ENCODE assay signal across 8 cellular contexts in genomic region chr11:65651589-65652510, GRCh38. TPM values are rescaled to one million over a fixed set of nuclear protein-coding genes. Genes with fewer than 3 reads are reported as not detected.
A peak's percentile ranks its signal among the peaks of the same experiment; 100 is the strongest.
DNase-seq lines count a peak whose midpoint lies in the region; ATAC-seq, FAIRE-seq and TF ChIP-seq lines count a peak whose summit lies in the region.

No MANE protein-coding gene starts in this region.

- H3K36me3 ChIP-seq in keratinocyte (ENCODE audit: control insufficient read depth in 2 of 2, extremely low read depth in 1 of 2, insufficient read depth in 2 of 2, low read length in 2 of 2) (peaks cover 22 to 27% of the 10 kb centered on the region in 2 experiments), stomach (peaks cover 46 to 80% (median 68%) of the 10 kb centered on the region in 4 donors)

- H3K4me1 ChIP-seq in keratinocyte (ENCODE audit: control insufficient read depth, extremely low read depth, insufficient read depth, low read length): peaks cover 33% of the 10 kb centered on the region
- H3K4me1 ChIP-seq in stomach: peaks cover 44 to 91% (median 75%) of the 10 kb centered on the region in 4 donors

- H4K20me1 ChIP-seq in keratinocyte (ENCODE audit: control insufficient read depth, extremely low read depth, insufficient read depth, low read length): no peaks in the 10 kb centered on the region

- DNase-seq in ELR (ENCODE audit: low read depth) (peak; percentile 33), astrocyte of the spinal cord (ENCODE audit: low read depth, low spot score) (peak; percentile 33), keratinocyte (ENCODE audit: low read depth, low spot score) (no peak), stomach (peak; percentile 86), GOT3 (lab: John Stamatoyannopoulos, UW) (no peak), cerebellar cortex (ENCODE audit: low spot score) (no peak)
- no peak for DNase-seq in Jurkat, Clone E6-1 (ENCODE audit: low read depth, low spot score)

- no peak overlapping the region for H2AFZ ChIP-seq in keratinocyte (ENCODE audit: control insufficient read depth, low read length)

- ATAC-seq in HG02884 (IDR thresholded peaks at IDR 0.05; ENCODE audit: unreplicated experiment): no peak

- WGBS in stomach, 5 donors: 9 to 17% (median 15%) methylated on average over 22 to 28 of the region's 28 CpGs

- H3K9me3 ChIP-seq in keratinocyte (ENCODE audit: control insufficient read depth, low read depth, low read length) (no peaks in the 10 kb centered on the region), stomach (no peaks in the 10 kb centered on the region)

- peak overlapping the region; percentile 33 for H3K9ac ChIP-seq in keratinocyte (ENCODE audit: control insufficient read depth, extremely low read depth, insufficient read depth, low read length)

- no peak for TF ChIP-seq EP300 in stomach (IDR thresholded peaks at IDR 0.05)

- TF ChIP-seq POLR2A in stomach (IDR thresholded peaks at IDR 0.05): no peak

- H3K27me3 ChIP-seq in keratinocyte (ENCODE audit: control insufficient read depth, extremely low read depth, insufficient read depth, low read length): no peaks in the 10 kb centered on the region
- no peaks in the 10 kb centered on the region for H3K27me3 ChIP-seq in stomach

- H3K4me2 ChIP-seq in keratinocyte (ENCODE audit: control insufficient read depth, extremely low read depth, insufficient read depth, low read depth, low read length): peak overlapping the region; percentile 73

- in situ Hi-C loops in astrocyte of the spinal cord (cut with HindIII; ENCODE audit: low sequenced_read_pairs): no loop called here

- TF ChIP-seq CTCF in astrocyte of the spinal cord (IDR thresholded peaks at IDR 0.05; ENCODE audit: low read depth, low read length): no peak
- TF ChIP-seq CTCF in keratinocyte (optimal IDR thresholded peaks at IDR 0.05 in 1 of 3, IDR thresholded peaks at IDR 0.05 in 1 of 3, conservative IDR thresholded peaks at IDR 0.05 in 1 of 3; ENCODE audit: extremely low read depth in 1 of 3, insufficient read depth in 2 of 3, low read length in 3 of 3): no peak
- no peak for TF ChIP-seq CTCF in stomach (IDR thresholded peaks at IDR 0.05)

- intact Hi-C loops in stomach (cut with DNase I; ENCODE audit: low total_unique reads): no loop called here

- dilution Hi-C loops in keratinocyte (cut with MboI; ENCODE audit: extremely low pct_ligation_motif_present, low sequenced_read_pairs): no loop called here

- H3K79me2 ChIP-seq in keratinocyte (ENCODE audit: control insufficient read depth, insufficient read depth, low read length): no peaks in the 10 kb centered on the region

- peak; percentile 73 for FAIRE-seq in keratinocyte (lab: Jason Lieb, UNC)

- H3K4me3 ChIP-seq in Jurkat, Clone E6-1 (ENCODE audit: low read length): peak overlapping the region; percentile 62
- H3K4me3 ChIP-seq in astrocyte of the spinal cord (ENCODE audit: low read depth, low read length) (peak overlapping the region; percentile 28), keratinocyte (ENCODE audit: control insufficient read depth in 2 of 3, extremely low read depth in 1 of 3, insufficient read depth in 2 of 3, low read depth in 1 of 3, low read length in 3 of 3) (peak overlapping the region in 2 of 3 experiments; percentile 36 to 40), stomach (peak overlapping the region; percentile 35 to 51 (median 47))

- no peaks in the 10 kb centered on the region for H3K9me1 ChIP-seq in keratinocyte (ENCODE audit: control insufficient read depth, extremely low read depth, insufficient read depth, low read length)

- peak overlapping the region; percentile 84 for H3K27ac ChIP-seq in keratinocyte (ENCODE audit: control insufficient read depth, insufficient read depth, low read length)
- peak overlapping the region; percentile 91 to 99 (median 94) for H3K27ac ChIP-seq in stomach

RNA-seq across cellular contexts. Expression of gene RELA, which starts 10.9 kb away (rescaled TPM):
- polyA plus RNA-seq in Jurkat, Clone E6-1 (2012; ENCODE audit: insufficient read depth, insufficient read length): 56.4 TPM
- polyA plus RNA-seq in keratinocyte (20.4 to 49.4 TPM (median 23.5 TPM) in 3 replicates), stomach (10 to 100 TPM; 37.9 to 56.8 (median 39.2) TPM)
- 32.8 TPM for polyA plus RNA-seq in keratinocyte (2011; ENCODE audit: low read depth)
- polyA plus RNA-seq in keratinocyte (2011; cell fraction: cytosol; rRNA removed): 29.6 and 40.9 TPM in 2 replicates
- 53.6 and 57.6 TPM in 2 replicates for polyA plus RNA-seq in keratinocyte (2011; cell fraction: nucleus; rRNA removed)
- polyA plus RNA-seq in keratinocyte (2012; ENCODE audit: low replicate concordance): 55.0 and 57.5 TPM in 2 replicates
- 25.4 to 159 TPM (median 34.4 TPM) in 3 replicates for polyA minus RNA-seq in keratinocyte
- 29.5 TPM for polyA minus RNA-seq in keratinocyte (2011; cell fraction: cytosol; rRNA and poly(A)+ RNA removed)
- polyA minus RNA-seq in keratinocyte (2011; cell fraction: nucleus; rRNA and poly(A)+ RNA removed): 19.3 and 22.6 TPM in 2 replicates
- total RNA-seq in stomach: 10 to 100 TPM; 27.4 to 68.8 (median 54.0) TPM

RNA-seq across cellular contexts. Expression of gene SIPA1, which starts 13.9 kb away (rescaled TPM):
- polyA plus RNA-seq in Jurkat, Clone E6-1 (2012; ENCODE audit: insufficient read depth, insufficient read length): 41.1 TPM
- polyA plus RNA-seq in keratinocyte: 4.5 to 7.2 TPM (median 7.1 TPM) in 3 replicates
- 8.5 TPM for polyA plus RNA-seq in keratinocyte (2011; ENCODE audit: low read depth)
- polyA plus RNA-seq in keratinocyte (2011; cell fraction: cytosol; rRNA removed): 2.7 and 6.2 TPM in 2 replicates
- 5.3 and 7.0 TPM in 2 replicates for polyA plus RNA-seq in keratinocyte (2011; cell fraction: nucleus; rRNA removed)
- 15.3 and 16.2 TPM in 2 replicates for polyA plus RNA-seq in keratinocyte (2012; ENCODE audit: low replicate concordance)
- polyA minus RNA-seq in keratinocyte: 7.4 to 49.8 TPM (median 9.6 TPM) in 3 replicates
- 11.9 TPM for polyA minus RNA-seq in keratinocyte (2011; cell fraction: cytosol; rRNA and poly(A)+ RNA removed)
- 6.1 and 8.1 TPM in 2 replicates for polyA minus RNA-seq in keratinocyte (2011; cell fraction: nucleus; rRNA and poly(A)+ RNA removed)
- total RNA-seq in stomach: 10 to 100 TPM; 13.2 to 47.5 (median 33.8) TPM
- polyA plus RNA-seq in stomach: 10 to 100 TPM; 59.9 to 80.4 (median 67.6) TPM

RNA-seq across cellular contexts. Expression of gene PCNX3, which starts 36.3 kb away (rescaled TPM):
- 29.9 TPM for polyA plus RNA-seq in Jurkat, Clone E6-1 (2012; ENCODE audit: insufficient read depth, insufficient read length)
- polyA plus RNA-seq in keratinocyte (6.1 to 16.5 TPM (median 10.5 TPM) in 3 replicates), stomach (10 to 100 TPM in 1 of 3 donors, 1 to 10 TPM in 2; 4.6 to 11.0 (median 6.8) TPM)
- polyA plus RNA-seq in keratinocyte (2011; ENCODE audit: low read depth): 2.9 TPM
- 5.5 and 9.7 TPM in 2 replicates for polyA plus RNA-seq in keratinocyte (2011; cell fraction: cytosol; rRNA removed)
- 45.9 and 65.6 TPM in 2 replicates for polyA plus RNA-seq in keratinocyte (2011; cell fraction: nucleus; rRNA removed)
- 16.6 and 25.6 TPM in 2 replicates for polyA plus RNA-seq in keratinocyte (2012; ENCODE audit: low replicate concordance)
- polyA minus RNA-seq in keratinocyte: 26.5 to 94.3 TPM (median 29.5 TPM) in 3 replicates
- polyA minus RNA-seq in keratinocyte (2011; cell fraction: cytosol; rRNA and poly(A)+ RNA removed): 33.4 TPM
- 97.7 and 104 TPM in 2 replicates for polyA minus RNA-seq in keratinocyte (2011; cell fraction: nucleus; rRNA and poly(A)+ RNA removed)
- 10 to 100 TPM in 4 of 5 donors, 1 to 10 TPM in 1; 9.7 to 76.2 (median 40.3) TPM for total RNA-seq in stomach

RNA-seq across cellular contexts. Expression of gene MAP3K11, which starts 37.8 kb away (rescaled TPM):
- 37.0 TPM for polyA plus RNA-seq in Jurkat, Clone E6-1 (2012; ENCODE audit: insufficient read depth, insufficient read length)
- 13.6 to 18.8 TPM (median 17.5 TPM) in 3 replicates for polyA plus RNA-seq in keratinocyte
- 16.5 TPM for polyA plus RNA-seq in keratinocyte (2011; ENCODE audit: low read depth)
- polyA plus RNA-seq in keratinocyte (2011; cell fraction: cytosol; rRNA removed): 13.9 and 26.8 TPM in 2 replicates
- polyA plus RNA-seq in keratinocyte (2011; cell fraction: nucleus; rRNA removed): 16.8 and 28.6 TPM in 2 replicates
- polyA plus RNA-seq in keratinocyte (2012; ENCODE audit: low replicate concordance): 19.2 and 29.1 TPM in 2 replicates
- polyA minus RNA-seq in keratinocyte: 19.5 to 32.4 TPM (median 32.4 TPM) in 3 replicates
- 34.0 TPM for polyA minus RNA-seq in keratinocyte (2011; cell fraction: cytosol; rRNA and poly(A)+ RNA removed)
- polyA minus RNA-seq in keratinocyte (2011; cell fraction: nucleus; rRNA and poly(A)+ RNA removed): 16.4 and 21.2 TPM in 2 replicates
- 100 to 1,000 TPM in 1 of 5 donors, 10 to 100 TPM in 4; 37.6 to 118 (median 63.6) TPM for total RNA-seq in stomach
- 10 to 100 TPM; 31.0 to 62.9 (median 44.8) TPM for polyA plus RNA-seq in stomach

RNA-seq across cellular contexts. Expression of gene KCNK7, which starts 56.2 kb away (rescaled TPM):
- 1.4 TPM for polyA plus RNA-seq in Jurkat, Clone E6-1 (2012; ENCODE audit: insufficient read depth, insufficient read length)
- polyA plus RNA-seq in keratinocyte (0.14 to 1.5 TPM (median 0.46 TPM) in 3 replicates), stomach (1 to 10 TPM in 2 of 3 donors, not detected in 1; 3.5 to 5.8 TPM)
- not detected for polyA plus RNA-seq in keratinocyte (2011; ENCODE audit: low read depth)
- 0.18 and 0.19 TPM in 2 replicates for polyA plus RNA-seq in keratinocyte (2011; cell fraction: cytosol; rRNA removed)
- polyA plus RNA-seq in keratinocyte (2011; cell fraction: nucleus; rRNA removed): 0.34 and 0.51 TPM in 2 replicates
- polyA plus RNA-seq in keratinocyte (2012; ENCODE audit: low replicate concordance): 0.63 and 0.75 TPM in 2 replicates
- 0.26 TPM in 1 of 3 replicates, not detected in the others for polyA minus RNA-seq in keratinocyte
- polyA minus RNA-seq in keratinocyte (2011; cell fraction: cytosol; rRNA and poly(A)+ RNA removed): not detected
- not detected in 2 replicates for polyA minus RNA-seq in keratinocyte (2011; cell fraction: nucleus; rRNA and poly(A)+ RNA removed)
- total RNA-seq in stomach: 1 to 10 TPM in 1 of 5 donors, under 1 TPM in 1, not detected in 3; 0.58 to 2.6 TPM

Comparison
In these comparisons a context has a peak if more than half of its experiments do, and no peak if none do; other contexts are left out.
1. DNase-seq: peak in ELR (single experiment), astrocyte of the spinal cord (single experiment) and stomach (single experiment); none in Jurkat, Clone E6-1 (single experiment), keratinocyte (single experiment), GOT3 (single experiment) and cerebellar cortex (single experiment).
2. Peak in every context shown above with its lines, with median percentiles within 50 percentile points of each other: H3K4me3 ChIP-seq.